8 cellular contexts compared by ENCODE assay signal in the genomic region with DNA sequence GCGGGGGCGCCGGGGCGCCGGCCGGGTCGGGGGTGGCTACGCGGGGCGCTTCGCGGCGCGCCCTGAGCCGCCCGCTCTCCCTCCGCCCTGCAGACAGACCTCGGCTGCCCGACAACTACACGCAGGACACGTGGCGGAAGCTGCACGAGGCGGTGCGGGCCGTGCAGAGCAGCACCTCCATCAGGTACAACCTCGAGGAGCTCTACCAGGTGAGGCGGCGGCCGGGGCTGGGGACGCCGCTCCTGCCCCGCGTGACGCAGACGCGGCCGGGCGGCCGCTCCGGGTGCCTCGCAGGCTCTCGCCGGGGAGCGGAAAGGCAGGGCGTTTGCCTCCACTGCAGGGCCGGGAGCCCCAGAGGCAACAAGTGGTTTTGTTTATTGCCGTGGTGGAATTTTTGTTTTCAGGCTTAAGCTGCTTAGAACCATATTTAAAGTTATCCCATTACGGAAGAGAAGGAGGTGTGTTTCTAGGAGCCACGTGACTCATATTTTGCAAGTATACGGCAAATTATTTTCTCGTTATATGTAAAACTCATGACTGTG. TPM values are rescaled to one million over a fixed set of nuclear protein-coding genes. Genes with fewer than 3 reads are reported as not detected.
DNase-seq lines count a peak whose midpoint lies in the region; ATAC-seq lines count a peak whose summit lies in the region.

No MANE protein-coding gene starts in this region.

- H3K79me2 ChIP-seq in Karpas-422 (ENCODE audit: low read length), result peaks cover 90% of the 10 kb centered on the region

- peak; percentile 53 for DNase-seq in GDM1 (lab: John Stamatoyannopoulos, UW)
- DNase-seq in Karpas-422, result peak; percentile 84
- DNase-seq in T-helper 9 cell, result peak; percentile 71
- DNase-seq in astrocyte of the hippocampus (ENCODE audit: low read depth, low spot score), result peak; percentile 66
- no peak for DNase-seq in cerebellar nuclear complex (lab: John Stamatoyannopoulos, UW)

- H2AFZ ChIP-seq in Karpas-422 (ENCODE audit: low read length), result no peak overlapping the region

- H3K27me3 ChIP-seq in Karpas-422 (ENCODE audit: low read length), result no peaks in the 10 kb centered on the region
- H3K27me3 ChIP-seq in iPS-15b (ENCODE audit: control insufficient read depth, insufficient read depth, low read length), result no peaks in the 10 kb centered on the region

- peak overlapping the region; percentile 67 for H3K27ac ChIP-seq in Karpas-422 (ENCODE audit: low read length)
- H3K27ac ChIP-seq in skin epidermis, result peak overlapping the region; percentile 87 to 100 (median 99)

- H3K9me2 ChIP-seq in Karpas-422 (replicated peaks; ENCODE audit: insufficient read depth, low read length), result no peaks in the 10 kb centered on the region

- H4K20me1 ChIP-seq in Karpas-422 (ENCODE audit: insufficient read depth, low read depth, low read length), result peaks cover 40% of the 10 kb centered on the region

- H3K4me1 ChIP-seq in Karpas-422 (ENCODE audit: low read length) (peaks cover 46% of the 10 kb centered on the region), iPS-15b (ENCODE audit: control insufficient read depth, insufficient read depth, low read length) (peaks cover 14% of the 10 kb centered on the region)

- H3K36me3 ChIP-seq in Karpas-422 (ENCODE audit: insufficient read depth, low read length) (peaks cover 36% of the 10 kb centered on the region), iPS-15b (ENCODE audit: control insufficient read depth, insufficient read depth, low read length) (peaks cover 3% of the 10 kb centered on the region)

- peak; percentile 27 for ATAC-seq in GM21825 (IDR thresholded peaks at IDR 0.05; ENCODE audit: unreplicated experiment)

- H3K9me3 ChIP-seq in Karpas-422 (ENCODE audit: low read length) (no peaks in the 10 kb centered on the region), iPS-15b (ENCODE audit: control insufficient read depth, insufficient read depth, low read length) (no peaks in the 10 kb centered on the region)

- H3K4me3 ChIP-seq in Karpas-422 (ENCODE audit: low read length), result peak overlapping the region; percentile 76
- H3K4me3 ChIP-seq in iPS-15b (ENCODE audit: low read depth, low read length), result peak overlapping the region; percentile 80
- peak overlapping the region; percentile 66 to 96 (median 83) for H3K4me3 ChIP-seq in skin epidermis

- H3K9ac ChIP-seq in Karpas-422 (ENCODE audit: low read length) (peak overlapping the region; percentile 81), iPS-15b (ENCODE audit: low read depth, low read length) (peak overlapping the region; percentile 92)

- H3K4me2 ChIP-seq in Karpas-422 (ENCODE audit: low read depth, low read length, poor library complexity, severe bottlenecking), result peak overlapping the region; percentile 74

RNA-seq across cellular contexts. Expression of a gene that starts 0.5 kb away (rescaled TPM):
- 97.0 and 97.1 TPM in 2 replicates for total RNA-seq in Karpas-422 (2014; rRNA removed; shearing (Covaris generic); ENCODE audit: low replicate concordance)

RNA-seq across cellular contexts. Expression of a gene that starts 1.5 kb away (rescaled TPM):
- 85.0 and 114 TPM in 2 replicates for total RNA-seq in Karpas-422 (2014; rRNA removed; shearing (Covaris generic); ENCODE audit: low replicate concordance)

RNA-seq across cellular contexts. Expression of a gene that starts 51.5 kb away (rescaled TPM):
- not detected in 2 replicates for total RNA-seq in Karpas-422 (2014; rRNA removed; shearing (Covaris generic); ENCODE audit: low replicate concordance)

Comparison
In these comparisons a context has a peak if more than half of its experiments do, and no peak if none do; other contexts are left out.
1. DNase-seq: peak in GDM1 (single experiment), Karpas-422 (single experiment), T-helper 9 cell (single experiment) and astrocyte of the hippocampus (single experiment); none in cerebellar nuclear complex (0 of 2).
2. Peak in every context shown above with its lines, with median percentiles within 50 percentile points of each other: H3K4me3 ChIP-seq.